ENCODE assay signal across 19 cellular contexts in the genomic region with DNA sequence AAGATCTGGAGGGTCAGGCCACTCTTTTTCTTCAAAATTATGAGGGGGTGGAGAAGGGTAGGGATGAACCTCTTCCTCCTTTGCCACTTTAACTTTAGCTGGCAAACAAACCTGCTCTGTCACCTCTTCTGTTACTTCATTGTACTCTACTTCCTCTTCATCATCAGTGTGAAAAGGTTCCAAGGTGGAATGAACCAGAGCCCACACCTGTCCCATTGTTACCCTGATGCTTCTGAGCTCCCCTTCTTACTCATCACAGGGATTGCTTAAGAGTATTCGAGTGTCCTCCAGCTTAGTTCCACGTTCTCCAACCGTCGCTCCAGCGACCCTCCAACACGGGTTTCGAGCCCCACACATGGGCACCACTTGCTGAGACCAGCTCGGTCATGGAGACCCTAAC.
"Had no signal": no experiment of that assay in that cellular context is flagged by ENCODE, and none has a peak within 500 bp of the region (broad histone marks: within the 10 kb centered on the region; RNA-seq: fewer than 3 reads in every experiment).

No MANE protein-coding gene starts in this region.

- H3K27ac ChIP-seq: HL-60, RWPE1 had no signal

- H3K4me3 ChIP-seq: MG63 had no signal

- H3K27me3 ChIP-seq: MG63 had no signal

- H3K9me3 ChIP-seq: MG63, SK-N-SH had no signal

- DNase-seq: KBM-7, MG63, NCI-H1092, NCI-H1105 treated with DMSO at 0.1 percent for 48 hours, NCI-H1417 treated with DMSO at 0.1 percent for 48 hours, NCI-H146, NCI-H1694 treated with DMSO at 0.1 percent for 48 hours, NCI-H1930, NCI-H2081, NCI-H2107, NCI-H2227 treated with DMSO at 0.1 percent for 48 hours, NCI-H510A, NCI-H524 treated with DMSO at 0.1 percent for 48 hours, NCI-H69, NCI-H774, SHP77, SK-N-SH had no signal
